Comparison of ENCODE assay signal across 9 cellular contexts in genomic region chr7:80637911-80638765, GRCh38.
A peak's percentile ranks its signal among the peaks of the same experiment; 100 is the strongest.
DNase-seq lines count a peak whose midpoint lies in the region; ATAC-seq lines count a peak whose summit lies in the region.
"Had no signal": no experiment of that assay in that cellular context is flagged by ENCODE, and none has a peak within 500 bp of the region (broad histone marks: within the 10 kb centered on the region; RNA-seq: fewer than 3 reads in every experiment).

Gene CD36 (plus strand): TSS chr7:80638642. CDS start chr7:80646741, 8,099 bp downstream.

- peak; percentile 94 for DNase-seq in CD1c-positive myeloid dendritic cell (ENCODE audit: extremely low spot score)
- DNase-seq in SKM-1 (lab: John Stamatoyannopoulos, UW; ENCODE audit: unreplicated experiment), result peak; percentile 22
- peak; percentile 47 for DNase-seq in medulla oblongata (ENCODE audit: extremely low spot score)
- no peak for DNase-seq in cortex of kidney (lab: John Stamatoyannopoulos, UW)
- no peak for DNase-seq in NCI-H526 (lab: John Stamatoyannopoulos, UW)
- DNase-seq in activated naive CD4-positive, alpha-beta T cell treated with anti-CD3 and anti-CD28 coated beads, Interleukin-2, amount 50 U/mL, for 16 hours, result no peak
- DNase-seq: NCI-H1105 had no signal

- ATAC-seq in HG02763 (IDR thresholded peaks at IDR 0.05; ENCODE audit: unreplicated experiment) (peak; percentile 50), GM21423 (IDR thresholded peaks at IDR 0.05; ENCODE audit: unreplicated experiment) (no peak)

Comparison
In these comparisons a context has a peak if more than half of its experiments do, and no peak if none do; other contexts are left out.
1. DNase-seq: peak in CD1c-positive myeloid dendritic cell (single experiment), SKM-1 (single experiment) and medulla oblongata (single experiment); none in cortex of kidney (single experiment), NCI-H526 (0 of 2) and activated naive CD4-positive, alpha-beta T cell treated with anti-CD3 and anti-CD28 coated beads, Interleukin-2, amount 50 U/mL, for 16 hours (single experiment).